1 cellular context compared by ENCODE assay signal in genomic region chr9:129857207-129857606, GRCh38.
TF ChIP-seq lines count a peak whose summit lies in the region.

No MANE protein-coding gene starts in this region.

TF ChIP-seq in K562, 482 proteins besides CTCF, POLR2A, EP300 and RAD21 (continued from another document):
- TF ChIP-seq, protein P1, sequence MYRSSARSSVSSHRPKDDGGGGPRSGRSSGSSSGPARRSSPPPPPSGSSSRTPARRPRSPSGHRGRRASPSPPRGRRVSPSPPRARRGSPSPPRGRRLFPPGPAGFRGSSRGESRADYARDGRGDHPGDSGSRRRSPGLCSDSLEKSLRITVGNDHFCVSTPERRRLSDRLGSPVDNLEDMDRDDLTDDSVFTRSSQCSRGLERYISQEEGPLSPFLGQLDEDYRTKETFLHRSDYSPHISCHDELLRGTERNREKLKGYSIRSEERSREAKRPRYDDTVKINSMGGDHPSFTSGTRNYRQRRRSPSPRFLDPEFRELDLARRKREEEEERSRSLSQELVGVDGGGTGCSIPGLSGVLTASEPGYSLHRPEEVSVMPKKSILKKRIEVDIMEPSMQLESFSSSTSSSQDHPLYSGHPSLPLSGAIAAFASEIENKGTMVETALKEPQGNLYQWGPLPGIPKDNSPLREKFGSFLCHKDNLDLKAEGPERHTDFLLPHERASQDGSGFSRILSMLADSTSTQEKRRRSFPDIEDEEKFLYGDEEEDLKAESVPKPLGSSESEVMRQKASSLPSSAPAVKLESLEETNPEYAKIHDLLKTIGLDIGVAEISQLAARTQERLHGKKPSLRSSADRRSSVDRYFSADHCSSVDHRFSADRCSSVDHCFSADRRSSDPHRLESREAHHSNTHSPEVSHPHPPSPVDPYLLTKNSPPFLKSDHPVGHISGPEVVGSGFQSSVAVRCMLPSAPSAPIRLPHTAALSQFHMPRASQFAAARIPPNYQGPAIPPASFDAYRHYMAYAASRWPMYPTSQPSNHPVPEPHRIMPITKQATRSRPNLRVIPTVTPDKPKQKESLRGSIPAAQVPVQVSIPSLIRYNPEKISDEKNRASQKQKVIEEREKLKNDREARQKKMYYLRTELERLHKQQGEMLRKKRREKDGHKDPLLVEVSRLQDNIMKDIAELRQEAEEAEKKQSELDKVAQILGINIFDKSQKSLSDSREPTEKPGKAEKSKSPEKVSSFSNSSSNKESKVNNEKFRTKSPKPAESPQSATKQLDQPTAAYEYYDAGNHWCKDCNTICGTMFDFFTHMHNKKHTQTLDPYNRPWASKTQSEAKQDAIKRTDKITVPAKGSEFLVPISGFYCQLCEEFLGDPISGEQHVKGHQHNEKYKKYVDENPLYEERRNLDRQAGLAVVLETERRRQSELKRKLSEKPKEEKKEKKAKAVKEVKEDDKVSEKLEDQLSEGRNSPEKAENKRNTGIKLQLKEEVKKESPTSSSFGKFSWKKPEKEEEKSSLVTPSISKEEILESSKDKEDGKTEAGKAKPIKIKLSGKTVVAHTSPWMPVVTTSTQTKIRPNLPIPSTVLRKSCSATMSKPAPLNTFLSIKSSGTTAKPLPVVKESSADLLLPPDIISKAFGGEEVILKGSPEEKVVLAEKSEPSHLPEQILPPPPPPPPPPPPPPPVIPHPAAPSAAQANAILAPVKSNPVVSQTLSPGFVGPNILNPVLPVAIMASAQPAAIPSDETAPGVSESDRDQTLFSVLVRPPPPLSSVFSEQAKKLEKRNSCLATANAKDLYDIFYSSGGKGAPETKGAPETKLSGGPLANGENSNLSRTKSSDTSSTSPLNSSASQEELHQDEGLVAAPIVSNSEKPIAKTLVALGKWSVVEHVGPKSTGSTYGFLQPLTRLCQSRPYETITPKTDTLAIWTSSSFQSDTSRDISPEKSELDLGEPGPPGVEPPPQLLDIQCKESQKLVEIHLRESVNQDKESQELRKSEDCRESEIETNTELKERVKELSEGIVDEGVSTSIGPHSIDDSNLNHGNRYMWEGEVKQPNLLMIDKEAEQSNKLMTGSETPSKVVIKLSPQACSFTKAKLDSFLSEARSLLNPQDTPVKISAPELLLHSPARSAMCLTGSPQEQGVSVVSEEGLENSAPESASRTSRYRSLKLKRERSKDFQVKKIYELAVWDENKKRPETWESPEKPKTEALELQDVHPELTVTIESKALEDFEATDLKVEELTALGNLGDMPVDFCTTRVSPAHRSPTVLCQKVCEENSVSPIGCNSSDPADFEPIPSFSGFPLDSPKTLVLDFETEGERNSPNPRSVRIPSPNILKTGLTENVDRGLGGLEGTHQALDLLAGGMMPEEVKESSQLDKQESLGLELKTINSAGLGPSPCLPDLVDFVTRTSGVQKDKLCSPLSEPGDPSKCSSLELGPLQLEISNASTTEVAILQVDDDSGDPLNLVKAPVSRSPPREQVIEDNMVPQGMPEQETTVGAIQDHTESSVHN (IDR thresholded peaks at IDR 0.05; ENCODE audit: borderline replicate concordance in 1 of 2, low read depth in 1 of 2), result no peak
- TF ChIP-seq USF1 (CRISPR knock-in tag; IDR thresholded peaks at IDR 0.05), result peak; percentile 58; the same call in 1 of the 2 replicates
- no peak for TF ChIP-seq TOE1 (IDR thresholded peaks at IDR 0.05; ENCODE audit: borderline replicate concordance)
- no peak for TF ChIP-seq TOE1 (CRISPR knock-in tag; IDR thresholded peaks at IDR 0.05; ENCODE audit: borderline replicate concordance, low read depth)
